9 cellular contexts compared by ENCODE assay signal in genomic region chr12:46523446-46523845, GRCh38.
A peak's percentile ranks its signal among the peaks of the same experiment; 100 is the strongest.
DNase-seq lines count a peak whose midpoint lies in the region; ATAC-seq and TF ChIP-seq lines count a peak whose summit lies in the region.
"Had no signal": no experiment of that assay in that cellular context is flagged by ENCODE, and none has a peak within 500 bp of the region (broad histone marks: within the 10 kb centered on the region; RNA-seq: fewer than 3 reads in every experiment).

No MANE protein-coding gene starts in this region.

- no peaks in the 10 kb centered on the region for H3K36me3 Mint-ChIP-seq in CD8-positive, alpha-beta T cell
- peaks cover 0 to 5% (median 1%) of the 10 kb centered on the region in 3 donors for H3K36me3 Mint-ChIP-seq in naive thymus-derived CD8-positive, alpha-beta T cell

- CTCF ChIA-PET in CD8-positive, alpha-beta T cell (lab: Charles Lee) = interaction anchor here (0.8 to 1.6 kb wide), 7 partner anchors 8 to 180 kb away, joined by 3 to 5 read pairs (median 3); no protein-coding TSS in a partner anchor

- H3K4me1 ChIP-seq in CD8-positive, alpha-beta T cell (ENCODE audit: insufficient read depth, low read length) = peaks cover 23% of the 10 kb centered on the region
- peaks cover 80% of the 10 kb centered on the region for H3K4me1 ChIP-seq in KMS-11 (ENCODE audit: low read depth, poor library complexity, severe bottlenecking)
- H3K4me1 ChIP-seq in adipocyte (ENCODE audit: control insufficient read depth, insufficient read depth, low read length) = peaks cover 55% of the 10 kb centered on the region

- no peak for ATAC-seq in CD8-positive, alpha-beta T cell
- ATAC-seq in naive thymus-derived CD8-positive, alpha-beta T cell = no peak
- no peak for ATAC-seq in HG03139 (IDR thresholded peaks at IDR 0.05; ENCODE audit: unreplicated experiment)

- peak overlapping the region; percentile 74 for H3K4me3 Mint-ChIP-seq in CD8-positive, alpha-beta T cell
- H3K4me3 Mint-ChIP-seq in naive thymus-derived CD8-positive, alpha-beta T cell = peak overlapping the region; percentile 59 to 86 (median 71)
- H3K4me3 Mint-ChIP-seq: H9 had no signal

- H3K27ac Mint-ChIP-seq in CD8-positive, alpha-beta T cell = peak overlapping the region; percentile 95
- H3K27ac Mint-ChIP-seq in naive thymus-derived CD8-positive, alpha-beta T cell = peak overlapping the region; percentile 67 to 98 (median 88)

- H4K20me1 ChIP-seq in KMS-11 (ENCODE audit: insufficient read depth) = no peaks in the 10 kb centered on the region

- H2AFZ ChIP-seq in KMS-11 (ENCODE audit: low read depth) = peak overlapping the region; percentile 58; the same call in 1 of the 2 replicates

- peaks cover 5% of the 10 kb centered on the region for H3K9me3 Mint-ChIP-seq in CD8-positive, alpha-beta T cell
- H3K9me3 Mint-ChIP-seq in naive thymus-derived CD8-positive, alpha-beta T cell = peaks cover 0 to 5% (median 0%) of the 10 kb centered on the region in 9 donors

- no peaks in the 10 kb centered on the region for H3K27me3 Mint-ChIP-seq in CD8-positive, alpha-beta T cell (ENCODE audit: low read depth)
- no peaks in the 10 kb centered on the region for H3K27me3 Mint-ChIP-seq in naive thymus-derived CD8-positive, alpha-beta T cell

- TF ChIP-seq CTCF in CD8-positive, alpha-beta T cell (IDR thresholded peaks at IDR 0.05) = no peak
- no peak for TF ChIP-seq CTCF in KMS-11 (conservative IDR thresholded peaks at IDR 0.05; ENCODE audit: low read depth, low read length)

- no peaks in the 10 kb centered on the region for H3K79me2 ChIP-seq in KMS-11 (ENCODE audit: insufficient read depth, low read depth)

- no peak for DNase-seq in CD8-positive, alpha-beta T cell
- DNase-seq in adipocyte (ENCODE audit: low read depth) = peak; percentile 36
- no peak for DNase-seq in naive thymus-derived CD8-positive, alpha-beta T cell
- DNase-seq in medulla oblongata (ENCODE audit: extremely low spot score) = no peak
- no peak for DNase-seq in NCI-H1092 treated with DMSO at 0.1 percent for 48 hours (lab: John Stamatoyannopoulos, UW)
- DNase-seq in superior temporal gyrus (ENCODE audit: extremely low spot score) = no peak
- DNase-seq: H9 had no signal

- no peaks in the 10 kb centered on the region for H3K9me3 ChIP-seq in CD8-positive, alpha-beta T cell (ENCODE audit: low read length)
- H3K9me3 ChIP-seq in adipocyte (ENCODE audit: control insufficient read depth, low read length) = no peaks in the 10 kb centered on the region

- intact Hi-C loops in CD8-positive, alpha-beta T cell (cut with DNase I, micrococcal nuclease) = loop anchor here in 1 of 2 experiments (5.0 kb wide), 2 partner anchors 54 to 151 kb away; partner anchors contain the start of gene SLC38A2

- H3K27ac ChIP-seq in CD8-positive, alpha-beta T cell (ENCODE audit: low read depth, low read length) = peak overlapping the region; percentile 24
- peak overlapping the region; percentile 64 for H3K27ac ChIP-seq in KMS-11

- H3K36me3 ChIP-seq in CD8-positive, alpha-beta T cell (ENCODE audit: insufficient read depth, low read length) = no peaks in the 10 kb centered on the region
- H3K36me3 ChIP-seq in KMS-11 (ENCODE audit: insufficient read depth) = no peaks in the 10 kb centered on the region
- H3K36me3 ChIP-seq in adipocyte (ENCODE audit: control insufficient read depth, insufficient read depth, low read length, severe bottlenecking) = no peaks in the 10 kb centered on the region

- H3K9ac ChIP-seq in KMS-11 = peak overlapping the region; percentile 19; the same call in 1 of the 2 replicates
- peak overlapping the region; percentile 41 for H3K9ac ChIP-seq in adipocyte (ENCODE audit: low read length)

- H3K27me3 ChIP-seq in CD8-positive, alpha-beta T cell (ENCODE audit: insufficient read depth, low read length) = no peaks in the 10 kb centered on the region
- H3K27me3 ChIP-seq in KMS-11 (ENCODE audit: insufficient read depth, low read depth) (no peaks in the 10 kb centered on the region), adipocyte (replicated peaks; ENCODE audit: control insufficient read depth, insufficient read depth, low read length) (no peaks in the 10 kb centered on the region)

- H3K4me3 ChIP-seq in CD8-positive, alpha-beta T cell (ENCODE audit: low read depth, low read length) = peak overlapping the region; percentile 25
- no peak overlapping the region for H3K4me3 ChIP-seq in KMS-11 (IDR thresholded peaks at IDR 0.05; ENCODE audit: insufficient read depth, low read depth, low read length)
- H3K4me3 ChIP-seq in adipocyte (ENCODE audit: low read length) = no peak overlapping the region

- peak overlapping the region; percentile 80 for H3K4me2 ChIP-seq in KMS-11

- POLR2A ChIA-PET in CD8-positive, alpha-beta T cell (lab: Charles Lee) = interaction anchor here (0.7 to 1.5 kb wide), 9 partner anchors 9 to 696 kb away, joined by 3 to 6 read pairs (median 3); no protein-coding TSS in a partner anchor
- POLR2A ChIA-PET in naive thymus-derived CD8-positive, alpha-beta T cell (lab: Charles Lee) = interaction anchor here (0.7 to 1.9 kb wide), 9 partner anchors 8 to 254 kb away, joined by 3 to 11 read pairs (median 6); partner anchors contain the start of gene SLC38A2

- H3K4me1 Mint-ChIP-seq in CD8-positive, alpha-beta T cell (ENCODE audit: low read depth) = peaks cover 36% of the 10 kb centered on the region
- peaks cover 21 to 62% (median 43%) of the 10 kb centered on the region in 4 donors for H3K4me1 Mint-ChIP-seq in naive thymus-derived CD8-positive, alpha-beta T cell
